In the genomic region with DNA sequence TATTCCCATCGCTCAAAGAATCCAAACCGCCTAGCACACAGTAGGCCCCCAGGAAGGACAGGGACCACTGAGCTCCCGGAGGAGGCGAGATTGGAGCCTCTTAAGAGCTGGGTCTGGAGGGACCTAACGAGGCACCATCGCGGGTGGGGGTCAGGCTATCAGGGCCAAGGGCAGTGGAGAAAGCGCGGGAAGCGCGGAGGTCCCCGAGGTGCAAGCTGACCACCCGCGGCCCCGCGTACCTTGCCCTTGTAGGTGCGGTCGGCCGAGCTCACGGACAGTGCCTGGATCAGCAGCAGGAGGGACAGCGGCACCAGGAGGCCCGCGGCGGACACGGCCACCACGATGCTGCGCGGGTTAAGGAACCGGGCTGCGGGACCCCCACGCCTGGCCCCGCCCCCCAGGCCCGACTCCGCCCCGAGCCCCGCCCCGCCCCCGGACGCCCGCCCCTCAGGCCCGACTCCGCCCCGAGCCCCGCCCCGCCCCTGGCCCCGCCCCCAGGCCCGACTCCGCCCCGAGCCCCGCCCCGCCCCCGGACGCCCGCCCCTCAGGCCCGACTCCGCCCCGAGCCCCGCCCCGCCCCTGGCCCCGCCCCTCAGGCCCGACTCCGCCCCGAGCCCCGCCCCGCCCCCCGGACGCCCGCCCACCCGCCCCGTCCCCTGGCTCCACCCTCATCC, we compare ENCODE assay signal across 8 cellular contexts. TPM values are rescaled to one million over a fixed set of nuclear protein-coding genes. Genes with fewer than 3 reads are reported as not detected.
DNase-seq lines count a peak whose midpoint lies in the region; ATAC-seq and TF ChIP-seq lines count a peak whose summit lies in the region.

No MANE protein-coding gene starts in this region.

- no peaks in the 10 kb centered on the region for H3F3A ChIP-seq in OCI-LY1 (ENCODE audit: insufficient read depth, low read length)

- H3K4me1 Mint-ChIP-seq in dendritic cell treated with granulocyte-macrophage colony-stimulating factor and Interleukin-4, amounts not matched to agents 40 ng/mL and 50 ng/mL, for 4 days (ENCODE audit: low read depth) = peaks cover 51% of the 10 kb centered on the region

- no peak overlapping the region for H3K27ac ChIP-seq in OCI-LY1 (ENCODE audit: low read depth, low read length, poor library complexity, severe bottlenecking)

- no peaks in the 10 kb centered on the region for H3K36me3 Mint-ChIP-seq in dendritic cell treated with granulocyte-macrophage colony-stimulating factor and Interleukin-4, amounts not matched to agents 40 ng/mL and 50 ng/mL, for 4 days (ENCODE audit: low read depth)

- H3K4me3 Mint-ChIP-seq in dendritic cell treated with granulocyte-macrophage colony-stimulating factor and Interleukin-4, amounts not matched to agents 40 ng/mL and 50 ng/mL, for 4 days = peak overlapping the region; percentile 59

- H3K4me3 ChIP-seq in BJ (ENCODE audit: low read depth, low read length) (peak overlapping the region; percentile 38), OCI-LY1 (ENCODE audit: low read depth, low read length, poor library complexity, severe bottlenecking) (peak overlapping the region; percentile 57), mucosa of descending colon (no peak overlapping the region)

- no peaks in the 10 kb centered on the region for H3K9me3 Mint-ChIP-seq in dendritic cell treated with granulocyte-macrophage colony-stimulating factor and Interleukin-4, amounts not matched to agents 40 ng/mL and 50 ng/mL, for 4 days

- no peaks in the 10 kb centered on the region for H3K9me2 ChIP-seq in OCI-LY1 (ENCODE audit: low read depth, low read length)

- H4K20me1 ChIP-seq in OCI-LY1 (ENCODE audit: insufficient read depth, low read length) = no peaks in the 10 kb centered on the region

- no peak overlapping the region for H3K27ac Mint-ChIP-seq in dendritic cell treated with granulocyte-macrophage colony-stimulating factor and Interleukin-4, amounts not matched to agents 40 ng/mL and 50 ng/mL, for 4 days

- H3K9ac ChIP-seq in OCI-LY1 (ENCODE audit: low read length) = no peak overlapping the region

- ATAC-seq in mucosa of descending colon = peak; percentile 49
- no peak for ATAC-seq in GM21528 (IDR thresholded peaks at IDR 0.05; ENCODE audit: low FRiP score, unreplicated experiment)
- ATAC-seq in HG03378 (IDR thresholded peaks at IDR 0.05; ENCODE audit: unreplicated experiment) = no peak

- no peaks in the 10 kb centered on the region for H3K79me2 ChIP-seq in OCI-LY1 (ENCODE audit: insufficient read depth, low read length)

- H3K4me2 ChIP-seq in OCI-LY1 (ENCODE audit: low read length) = no peak overlapping the region; the same call in 1 of the 2 replicates

- peaks cover 11% of the 10 kb centered on the region for H3K27me3 ChIP-seq in BJ (ENCODE audit: control insufficient read depth, insufficient read depth, low read length)
- H3K27me3 ChIP-seq in OCI-LY1 (ENCODE audit: insufficient read depth, low read length) = peaks cover 7% of the 10 kb centered on the region

- no peaks in the 10 kb centered on the region for H3K9me3 ChIP-seq in OCI-LY1 (ENCODE audit: low read length)
- H3K9me3 ChIP-seq in mucosa of descending colon = no peaks in the 10 kb centered on the region

- POLR2A ChIA-PET in BJ (lab: Charles Lee) = no interaction called here

- H3K36me3 ChIP-seq in BJ (ENCODE audit: control insufficient read depth, insufficient read depth, low read length) (no peaks in the 10 kb centered on the region), OCI-LY1 (ENCODE audit: insufficient read depth, low read length) (no peaks in the 10 kb centered on the region), mucosa of descending colon (ENCODE audit: low read depth) (no peaks in the 10 kb centered on the region)

- no peak overlapping the region for H2AFZ ChIP-seq in OCI-LY1 (ENCODE audit: low read length)

- CTCF ChIA-PET in BJ (lab: Yijun Ruan, JAX) = interaction anchor here (1.1 kb wide), 1 partner anchor 181 kb away, joined by 4 read pairs; no protein-coding TSS in a partner anchor

- peaks cover 27% of the 10 kb centered on the region for H3K27me3 Mint-ChIP-seq in dendritic cell treated with granulocyte-macrophage colony-stimulating factor and Interleukin-4, amounts not matched to agents 40 ng/mL and 50 ng/mL, for 4 days

- no peak for DNase-seq in BJ (ENCODE audit: low read depth)
- peak in 1 of 3 donors; percentile 82 for DNase-seq in mucosa of descending colon
- DNase-seq in NAMALWA (ENCODE audit: low spot score) = no peak
- no peak for DNase-seq in Ammon's horn (ENCODE audit: low spot score)

- TF ChIP-seq CTCF in BJ (IDR thresholded peaks at IDR 0.05; ENCODE audit: insufficient read depth, low read depth, low read length) (no peak), OCI-LY1 (IDR thresholded peaks at IDR 0.05; ENCODE audit: low read length) (no peak), mucosa of descending colon (IDR thresholded peaks at IDR 0.05) (no peak)

- intact Hi-C loops in dendritic cell treated with granulocyte-macrophage colony-stimulating factor and Interleukin-4, amounts not matched to agents 40 ng/mL and 50 ng/mL, for 4 days (cut with micrococcal nuclease) = no loop called here
- intact Hi-C loops in mucosa of descending colon (cut with DNase I, micrococcal nuclease) = no loop called here

- H3K4me1 ChIP-seq in OCI-LY1 (ENCODE audit: insufficient read depth, low read length, severe bottlenecking) = peaks cover 14% of the 10 kb centered on the region
- H3K4me1 ChIP-seq in mucosa of descending colon (ENCODE audit: low read depth) = peaks cover 3% of the 10 kb centered on the region

RNA-seq across cellular contexts. Expression of a gene that starts 3.9 kb away (rescaled TPM):
- polyA plus RNA-seq in BJ (2011; rRNA removed) = not detected in 2 replicates
- not detected in 2 replicates for polyA minus RNA-seq in BJ (2011; rRNA and poly(A)+ RNA removed)
- total RNA-seq in mucosa of descending colon = not detected

RNA-seq across cellular contexts. Expression of a gene that starts 9.0 kb away (rescaled TPM):
- not detected in 2 replicates for polyA plus RNA-seq in BJ (2011; rRNA removed)
- not detected in 2 replicates for polyA minus RNA-seq in BJ (2011; rRNA and poly(A)+ RNA removed)
- total RNA-seq in mucosa of descending colon = 100 to 1,000 TPM in 1 of 3 donors, 10 to 100 TPM in 2; 16.4 to 135 (median 22.9) TPM
